In genomic region chr3:9779721-9780450, GRCh38 we compare ENCODE assay signal across 8 cellular contexts. TPM values are rescaled to one million over a fixed set of nuclear protein-coding genes. Genes with fewer than 3 reads are reported as not detected.
A peak's percentile ranks its signal among the peaks of the same experiment; 100 is the strongest.
DNase-seq lines count a peak whose midpoint lies in the region; ATAC-seq and FAIRE-seq lines count a peak whose summit lies in the region.

No MANE protein-coding gene starts in this region.

- H3K4me3 ChIP-seq in effector memory CD4-positive, alpha-beta T cell (ENCODE audit: insufficient read depth, low read depth, low read length, poor library complexity, severe bottlenecking): peak overlapping the region; percentile 23

- H3K36me3 ChIP-seq in effector memory CD4-positive, alpha-beta T cell (ENCODE audit: control insufficient read depth, insufficient read depth, low read length): peaks cover 16% of the 10 kb centered on the region

- ATAC-seq in GM18502 (IDR thresholded peaks at IDR 0.05; ENCODE audit: poor library complexity, unreplicated experiment) (peak; percentile 55), HG02642 (IDR thresholded peaks at IDR 0.05; ENCODE audit: poor library complexity, unreplicated experiment) (peak; percentile 67), HG03045 (IDR thresholded peaks at IDR 0.05; ENCODE audit: unreplicated experiment) (no peak)

- peaks cover 25% of the 10 kb centered on the region for H3K4me1 ChIP-seq in effector memory CD4-positive, alpha-beta T cell (ENCODE audit: control insufficient read depth, insufficient read depth, low read length, poor library complexity, severe bottlenecking)

- peak; percentile 74 for FAIRE-seq in RCC 7860 (lab: Jason Lieb, UNC)

- peak overlapping the region; percentile 51 for H3K27ac ChIP-seq in effector memory CD4-positive, alpha-beta T cell (ENCODE audit: insufficient read depth, low read length, poor library complexity, severe bottlenecking)
- H3K27ac ChIP-seq in temporal lobe (ENCODE audit: low read depth, low read length): peak overlapping the region; percentile 41

- DNase-seq in RCC 7860 (ENCODE audit: low spot score) (peak; percentile 28), NCI-H226 (no peak), epidermal melanocyte (ENCODE audit: insufficient read length, low spot score) (no peak)
- DNase-seq in effector memory CD4-positive, alpha-beta T cell: no peak

- H3K27me3 ChIP-seq in effector memory CD4-positive, alpha-beta T cell (replicated peaks; ENCODE audit: control insufficient read depth, insufficient read depth, low read length, poor library complexity, severe bottlenecking): no peaks in the 10 kb centered on the region

- no peaks in the 10 kb centered on the region for H3K9me3 ChIP-seq in effector memory CD4-positive, alpha-beta T cell (ENCODE audit: control insufficient read depth, low read length)

RNA-seq across cellular contexts. Expression of gene CAMK1, which starts 10.1 kb away (rescaled TPM):
- 39.8 TPM for total RNA-seq in temporal lobe

RNA-seq across cellular contexts. Expression of gene TADA3, which starts 12.4 kb away (rescaled TPM):
- 42.3 TPM for total RNA-seq in temporal lobe

RNA-seq across cellular contexts. Expression of gene ARPC4, which starts 13.0 kb away (rescaled TPM):
- 101 TPM for total RNA-seq in temporal lobe

RNA-seq across cellular contexts. Expression of gene OGG1, which starts 30.1 kb away (rescaled TPM):
- total RNA-seq in temporal lobe: 51.9 TPM

RNA-seq across cellular contexts. Expression of gene TTLL3, which starts 30.2 kb away (rescaled TPM):
- 19.7 TPM for total RNA-seq in temporal lobe
